ENCODE assay signal across 9 cellular contexts in genomic region chr4:80540785-80541469, GRCh38.
A peak's percentile ranks its signal among the peaks of the same experiment; 100 is the strongest.
DNase-seq lines count a peak whose midpoint lies in the region; ATAC-seq and TF ChIP-seq lines count a peak whose summit lies in the region.
"Had no signal": no experiment of that assay in that cellular context is flagged by ENCODE, and none has a peak within 500 bp of the region (broad histone marks: within the 10 kb centered on the region; RNA-seq: fewer than 3 reads in every experiment).

No MANE protein-coding gene starts in this region.

- H3K27me3 ChIP-seq in foreskin keratinocyte (peaks cover 26% of the 10 kb centered on the region), lower lobe of right lung (ENCODE audit: low read depth) (no peaks in the 10 kb centered on the region)

- ATAC-seq in GM18517 (IDR thresholded peaks at IDR 0.05; ENCODE audit: unreplicated experiment) = peak; percentile 91
- ATAC-seq in GM21528 (IDR thresholded peaks at IDR 0.05; ENCODE audit: low FRiP score, unreplicated experiment) = peak; percentile 87
- peak; percentile 99 for ATAC-seq in HG03432 (IDR thresholded peaks at IDR 0.05; ENCODE audit: unreplicated experiment)
- ATAC-seq in foreskin keratinocyte = no peak
- no peak for ATAC-seq in Right ventricle myocardium superior (ENCODE audit: poor library complexity)
- no peak for ATAC-seq in lower lobe of right lung

- H3K9me3 ChIP-seq in lower lobe of right lung = no peaks in the 10 kb centered on the region

- H3K4me1 ChIP-seq in foreskin keratinocyte (peaks cover 5% of the 10 kb centered on the region), lower lobe of right lung (no peaks in the 10 kb centered on the region)

- TF ChIP-seq CTCF in foreskin keratinocyte (conservative IDR thresholded peaks at IDR 0.05) = no peak
- TF ChIP-seq CTCF in lower lobe of right lung (IDR thresholded peaks at IDR 0.05) = no peak

- peak; percentile 10 for DNase-seq in germinal center (ENCODE audit: low spot score)
- no peak for DNase-seq in foreskin keratinocyte
- DNase-seq in Right ventricle myocardium superior = no peak
- no peak for DNase-seq in lower lobe of right lung
- DNase-seq: activated CD4-positive, alpha-beta memory T cell treated with anti-CD3 and anti-CD28 coated beads, Interleukin-2, amount 10 ng/mL, durations not matched to agents 7 days and 5 days; NK-92 treated with Interleukin-12 subunit alpha and Interleukin-12 subunit beta, amount 100 ng/mL, for 24 hours had no signal

- intact Hi-C loops in Right ventricle myocardium superior (cut with DNase I) = no loop called here
- intact Hi-C loops in lower lobe of right lung (cut with DNase I) = no loop called here

- H3K27ac ChIP-seq in foreskin keratinocyte (no peak overlapping the region), lower lobe of right lung (no peak overlapping the region)

- no peaks in the 10 kb centered on the region for H3K36me3 ChIP-seq in lower lobe of right lung

- H3K4me3 ChIP-seq in lower lobe of right lung = no peak overlapping the region

Comparison
In these comparisons a context has a peak if more than half of its experiments do, and no peak if none do; other contexts are left out.
1. ATAC-seq: peak in GM18517 (single experiment), GM21528 (single experiment) and HG03432 (single experiment); none in foreskin keratinocyte (single experiment), Right ventricle myocardium superior (single experiment) and lower lobe of right lung (0 of 2).